ENCODE assay signal across 1 cellular context in the genomic region with DNA sequence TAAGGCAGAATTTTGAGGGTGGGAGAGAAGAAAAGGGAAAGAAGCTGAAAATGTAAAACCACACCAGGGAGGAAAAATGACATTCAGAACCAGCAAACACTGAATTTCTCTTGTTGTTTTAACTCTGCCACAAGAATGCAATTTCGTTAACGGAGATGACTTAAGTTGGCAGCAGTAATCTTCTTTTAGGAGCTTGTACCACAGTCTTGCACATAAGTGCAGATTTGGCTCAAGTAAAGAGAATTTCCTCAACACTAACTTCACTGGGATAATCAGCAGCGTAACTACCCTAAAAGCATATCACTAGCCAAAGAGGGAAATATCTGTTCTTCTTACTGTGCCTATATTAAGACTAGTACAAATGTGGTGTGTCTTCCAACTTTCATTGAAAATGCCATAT.
TF ChIP-seq lines count a peak whose summit lies in the region.

No MANE protein-coding gene starts in this region.

TF ChIP-seq in A549, 52 proteins besides CTCF, POLR2A, EP300 and RAD21 (continued from another document):
- TF ChIP-seq, protein P1, sequence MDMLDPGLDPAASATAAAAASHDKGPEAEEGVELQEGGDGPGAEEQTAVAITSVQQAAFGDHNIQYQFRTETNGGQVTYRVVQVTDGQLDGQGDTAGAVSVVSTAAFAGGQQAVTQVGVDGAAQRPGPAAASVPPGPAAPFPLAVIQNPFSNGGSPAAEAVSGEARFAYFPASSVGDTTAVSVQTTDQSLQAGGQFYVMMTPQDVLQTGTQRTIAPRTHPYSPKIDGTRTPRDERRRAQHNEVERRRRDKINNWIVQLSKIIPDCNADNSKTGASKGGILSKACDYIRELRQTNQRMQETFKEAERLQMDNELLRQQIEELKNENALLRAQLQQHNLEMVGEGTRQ (IDR thresholded peaks at IDR 0.05) = no peak
- no peak for TF ChIP-seq ESRRA (IDR thresholded peaks at IDR 0.05; ENCODE audit: borderline replicate concordance, low read length)
- TF ChIP-seq FOXS1 (CRISPR knock-in tag; IDR thresholded peaks at IDR 0.05) = no peak
- TF ChIP-seq JUNB (IDR thresholded peaks at IDR 0.05) = no peak
- TF ChIP-seq, protein P2, sequence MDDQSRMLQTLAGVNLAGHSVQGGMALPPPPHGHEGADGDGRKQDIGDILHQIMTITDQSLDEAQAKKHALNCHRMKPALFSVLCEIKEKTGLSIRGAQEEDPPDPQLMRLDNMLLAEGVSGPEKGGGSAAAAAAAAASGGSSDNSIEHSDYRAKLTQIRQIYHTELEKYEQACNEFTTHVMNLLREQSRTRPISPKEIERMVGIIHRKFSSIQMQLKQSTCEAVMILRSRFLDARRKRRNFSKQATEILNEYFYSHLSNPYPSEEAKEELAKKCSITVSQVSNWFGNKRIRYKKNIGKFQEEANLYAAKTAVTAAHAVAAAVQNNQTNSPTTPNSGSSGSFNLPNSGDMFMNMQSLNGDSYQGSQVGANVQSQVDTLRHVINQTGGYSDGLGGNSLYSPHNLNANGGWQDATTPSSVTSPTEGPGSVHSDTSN (IDR thresholded peaks at IDR 0.05) = no peak
- TF ChIP-seq POLR2AphosphoS2 (conservative IDR thresholded peaks at IDR 0.05; ENCODE audit: low read length) = no peak
TF ChIP-seq in A549: peak in this region for 0.
